18 cellular contexts compared by ENCODE assay signal in the genomic region with DNA sequence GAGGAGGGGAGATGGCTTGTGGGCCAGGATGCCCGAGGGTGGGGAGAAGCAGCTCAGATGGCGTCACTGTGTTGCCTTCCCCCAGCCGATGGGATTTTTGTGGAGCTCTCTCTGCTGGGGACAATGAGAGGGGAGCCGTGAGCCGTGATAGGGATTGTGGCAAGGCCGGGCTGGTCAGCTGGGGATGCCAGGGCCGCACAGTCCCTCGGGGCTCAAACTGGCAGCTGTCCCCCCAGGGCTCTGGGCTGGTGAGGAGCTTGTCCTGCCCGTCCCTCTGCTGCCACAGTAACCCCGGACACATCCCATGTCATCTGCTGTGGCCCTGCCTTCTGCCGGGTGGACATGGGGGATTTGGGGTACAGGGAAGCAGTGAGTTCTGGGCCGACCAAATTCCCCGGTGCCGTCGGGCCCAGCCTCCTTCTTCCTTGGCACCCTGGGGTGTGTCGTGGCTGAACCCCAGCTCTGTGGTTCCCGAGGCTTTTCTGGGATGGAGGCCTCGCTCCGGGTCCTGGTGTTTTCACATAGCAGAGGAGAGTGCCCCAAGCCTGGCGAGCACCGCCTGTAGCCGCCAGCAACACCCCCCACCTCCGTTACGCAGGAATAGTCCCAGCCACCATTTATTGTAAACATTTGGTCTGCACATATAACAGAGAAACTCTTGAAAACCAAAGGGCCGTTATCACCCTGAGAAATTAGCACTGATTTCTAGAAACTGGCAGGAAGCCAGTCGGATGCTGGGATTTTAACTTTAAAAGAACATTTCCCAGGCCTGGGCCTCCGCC. TPM values are rescaled to one million over a fixed set of nuclear protein-coding genes. Genes with fewer than 3 reads are reported as not detected.
DNase-seq lines count a peak whose midpoint lies in the region; ATAC-seq and TF ChIP-seq lines count a peak whose summit lies in the region.
"Had no signal": no experiment of that assay in that cellular context is flagged by ENCODE, and none has a peak within 500 bp of the region (broad histone marks: within the 10 kb centered on the region; RNA-seq: fewer than 3 reads in every experiment).

No MANE protein-coding gene starts in this region.

- H2BK120ac ChIP-seq in neuronal stem cell (ENCODE audit: low read depth, low read length) = no peak overlapping the region

- H3K18ac ChIP-seq in neuronal stem cell (ENCODE audit: low read length) = no peak overlapping the region

- ATAC-seq in Right ventricle myocardium inferior = no peak
- no peak for ATAC-seq in sciatic nerve
- no peak for ATAC-seq in GM18502 (IDR thresholded peaks at IDR 0.05; ENCODE audit: poor library complexity, unreplicated experiment)

- peak overlapping the region; percentile 86 for H3K23ac ChIP-seq in neuronal stem cell (ENCODE audit: low read depth, low read length, poor library complexity)

- H3K27me3 ChIP-seq in left ventricle myocardium inferior (ENCODE audit: low read depth) (peaks cover 93% of the 10 kb centered on the region), neuronal stem cell (ENCODE audit: control insufficient read depth in 3 of 3, insufficient read depth in 3 of 3, low read depth in 1 of 3, low read length in 3 of 3) (no peaks in the 10 kb centered on the region)

- H3K36me3 ChIP-seq in left ventricle myocardium inferior (no peaks in the 10 kb centered on the region), neuronal stem cell (replicated peaks in 1 of 2; ENCODE audit: control insufficient read depth in 2 of 2, insufficient read depth in 2 of 2, low read length in 2 of 2) (no peaks in the 10 kb centered on the region)

- no peak overlapping the region for H3K4ac ChIP-seq in neuronal stem cell (ENCODE audit: low read length)

- peak overlapping the region; percentile 17 for H4K8ac ChIP-seq in neuronal stem cell (ENCODE audit: low read depth, low read length)

- DNase-seq in Right ventricle myocardium inferior (ENCODE audit: missing footprints) (peak; percentile 37), left ventricle myocardium inferior (no peak), NCI-H2227 (lab: John Stamatoyannopoulos, UW; ENCODE audit: unreplicated experiment) (peak; percentile 64), choroid plexus epithelial cell (ENCODE audit: low read depth) (peak; percentile 22), neuronal stem cell (ENCODE audit: low spot score) (no peak), sciatic nerve (ENCODE audit: low spot score) (no peak), kidney tubule cell (ENCODE audit: low spot score) (no peak)
- DNase-seq: AML-193, H7, KG1, NCI-H1105, NCI-H146, NCI-H2029, NCI-H2171, NCI-H446, NCI-H526, SHP77 had no signal

- no peak overlapping the region for H3K9ac ChIP-seq in neuronal stem cell (ENCODE audit: low read depth, low read length, poor library complexity)

- peak overlapping the region; percentile 76 for H3K14ac ChIP-seq in neuronal stem cell (ENCODE audit: low read length)

- no peak overlapping the region for H3K4me3 ChIP-seq in left ventricle myocardium inferior
- H3K4me3 ChIP-seq in choroid plexus epithelial cell (ENCODE audit: low read depth, low read length) = no peak overlapping the region
- H3K4me3 ChIP-seq in neuronal stem cell (ENCODE audit: low read length in 2 of 2) = no peak overlapping the region

- no peak overlapping the region for H2BK12ac ChIP-seq in neuronal stem cell (ENCODE audit: low read length)

- H3K79me1 ChIP-seq in neuronal stem cell (ENCODE audit: low read depth, low read length) = peaks cover 61% of the 10 kb centered on the region

- H3K9me3 ChIP-seq in left ventricle myocardium inferior (replicated peaks) = no peaks in the 10 kb centered on the region
- H3K9me3 ChIP-seq in neuronal stem cell (replicated peaks in 1 of 2; ENCODE audit: control insufficient read depth in 2 of 2, insufficient read depth in 1 of 2, low read depth in 1 of 2, low read length in 2 of 2) = no peaks in the 10 kb centered on the region

- H3K4me1 ChIP-seq in left ventricle myocardium inferior (peaks cover 2% of the 10 kb centered on the region), neuronal stem cell (ENCODE audit: control insufficient read depth in 2 of 2, insufficient read depth in 1 of 2, low read depth in 1 of 2, low read length in 2 of 2) (peaks cover 1 to 5% of the 10 kb centered on the region in 2 donors)

- no peak for TF ChIP-seq CTCF in left ventricle myocardium inferior (IDR thresholded peaks at IDR 0.05; ENCODE audit: borderline replicate concordance)
- TF ChIP-seq CTCF in choroid plexus epithelial cell (conservative IDR thresholded peaks at IDR 0.05; ENCODE audit: low read depth, low read length) = no peak

- intact Hi-C loops in Right ventricle myocardium inferior (cut with DNase I) (no loop called here), left ventricle myocardium inferior (cut with micrococcal nuclease) (no loop called here), sciatic nerve (cut with DNase I) (no loop called here)

- H2BK15ac ChIP-seq in neuronal stem cell (ENCODE audit: low read length) = no peak overlapping the region

- no peak overlapping the region for H3K27ac ChIP-seq in left ventricle myocardium inferior (replicated peaks)
- no peak overlapping the region for H3K27ac ChIP-seq in neuronal stem cell (replicated peaks; ENCODE audit: low read length)

- no peak overlapping the region for H2AFZ ChIP-seq in neuronal stem cell (ENCODE audit: low read length)

- no peak overlapping the region for H2AK5ac ChIP-seq in neuronal stem cell (ENCODE audit: low read depth, low read length)

- H4K91ac ChIP-seq in neuronal stem cell (ENCODE audit: low read depth, low read length, poor library complexity) = no peak overlapping the region

- H2BK5ac ChIP-seq in neuronal stem cell (ENCODE audit: low read length) = peak overlapping the region; percentile 48

- H3K4me2 ChIP-seq in neuronal stem cell (ENCODE audit: insufficient read depth, low read length, poor library complexity, severe bottlenecking) = no peak overlapping the region

- no CpG with 5 or more reads among the region's 27 CpGs for WGBS in neuronal stem cell (ENCODE audit: extremely low coverage in 2 of 2, insufficient read length in 2 of 2, insufficient replicate concordance in 1 of 2), 2 donors

RNA-seq across cellular contexts. Expression of gene BRSK2, which starts 9.8 kb away (rescaled TPM):
- 1.4 TPM for total RNA-seq in Right ventricle myocardium inferior
- total RNA-seq in left ventricle myocardium inferior = 0.52 TPM
- polyA plus RNA-seq in neuronal stem cell (2013, experiment 1 of 2) = 24.4 TPM
- 23.0 TPM for polyA plus RNA-seq in neuronal stem cell (2013, experiment 2 of 2)
- total RNA-seq in sciatic nerve = 7.4 TPM

Comparison
In these comparisons a context has a peak if more than half of its experiments do, and no peak if none do; other contexts are left out.
1. DNase-seq: peak in Right ventricle myocardium inferior (single experiment), NCI-H2227 (single experiment) and choroid plexus epithelial cell (single experiment); none in left ventricle myocardium inferior (single experiment), neuronal stem cell (single experiment), sciatic nerve (single experiment) and kidney tubule cell (single experiment).